In genomic region chr12:12612403-12612802, GRCh38 we compare ENCODE assay signal across 8 cellular contexts. TPM values are rescaled to one million over a fixed set of nuclear protein-coding genes. Genes with fewer than 3 reads are reported as not detected.
DNase-seq lines count a peak whose midpoint lies in the region; ATAC-seq, FAIRE-seq and TF ChIP-seq lines count a peak whose summit lies in the region.

No MANE protein-coding gene starts in this region.

- DNase-seq in NCI-H1417 (lab: John Stamatoyannopoulos, UW) (peak in 2 of 3 experiments; percentile 71 to 77), NCI-H1417 treated with DMSO at 0.1 percent for 48 hours (lab: John Stamatoyannopoulos, UW) (no peak), LNCaP clone FGC (ENCODE audit: low read depth) (no peak), T-helper 17 cell (no peak), endothelial cell of umbilical vein (ENCODE audit: low read depth, low spot score) (peak; percentile 65), urothelium cell line (ENCODE audit: low spot score) (peak; percentile 60)

- peaks cover 4% of the 10 kb centered on the region for H3K79me2 ChIP-seq in endothelial cell of umbilical vein (ENCODE audit: control insufficient read depth, insufficient read depth, low read length)

- ATAC-seq in T-helper 17 cell (peak; percentile 32), GM21717 (IDR thresholded peaks at IDR 0.05; ENCODE audit: unreplicated experiment) (no peak)

- H2AFZ ChIP-seq in endothelial cell of umbilical vein (ENCODE audit: low read depth, low read length): peak overlapping the region; percentile 86

- FAIRE-seq in endothelial cell of umbilical vein (lab: Jason Lieb, UNC) (no peak), urothelium cell line (lab: Jason Lieb, UNC) (no peak)

- H3K4me1 Mint-ChIP-seq in T-helper 17 cell: peaks cover 49% of the 10 kb centered on the region

- no peaks in the 10 kb centered on the region for H4K20me1 ChIP-seq in endothelial cell of umbilical vein (replicated peaks; ENCODE audit: control insufficient read depth, extremely low read depth, insufficient read depth, low read length)

- CTCF ChIA-PET in endothelial cell of umbilical vein (lab: Charles Lee): interaction anchor here (0.7 to 1.9 kb wide), 8 partner anchors 9 to 236 kb away, joined by 3 to 7 read pairs (median 4); no protein-coding TSS in a partner anchor

- BruUV-seq in endothelial cell of umbilical vein (replicated peaks; lab: Mats Ljungman, UMichigan): no TSS peak

- no peaks in the 10 kb centered on the region for H3K27me3 ChIP-seq in endothelial cell of umbilical vein (ENCODE audit: control insufficient read depth in 2 of 2, insufficient read depth in 2 of 2, low read length in 2 of 2)
- H3K27me3 ChIP-seq in mononuclear cell (ENCODE audit: insufficient read depth, low read length): no peaks in the 10 kb centered on the region

- H3K36me3 Mint-ChIP-seq in T-helper 17 cell (ENCODE audit: low read depth): peaks cover 6% of the 10 kb centered on the region

- H3K9ac ChIP-seq in endothelial cell of umbilical vein (replicated peaks; ENCODE audit: extremely low read depth, insufficient read depth, low read length): peak overlapping the region; percentile 84

- peak overlapping the region; percentile 78 for H3K4me3 ChIP-seq in LNCaP clone FGC (ENCODE audit: low read depth, low read length)
- peak overlapping the region; percentile 75 to 86 (median 84) for H3K4me3 ChIP-seq in endothelial cell of umbilical vein (replicated peaks in 1 of 3; ENCODE audit: insufficient read depth in 1 of 3, low read depth in 1 of 3, low read length in 3 of 3)
- peak overlapping the region; percentile 64 for H3K4me3 ChIP-seq in mononuclear cell (ENCODE audit: low read length)

- peak overlapping the region; percentile 97 for H3K4me3 Mint-ChIP-seq in T-helper 17 cell

- H3K4me2 ChIP-seq in endothelial cell of umbilical vein (ENCODE audit: insufficient read depth, low read length): peak overlapping the region; percentile 93

- dilution Hi-C loops in endothelial cell of umbilical vein (cut with MboI; ENCODE audit: extremely low pct_ligation_motif_present, low sequenced_read_pairs): no loop called here

- H3K9me1 ChIP-seq in endothelial cell of umbilical vein (replicated peaks; ENCODE audit: control insufficient read depth, extremely low read depth, insufficient read depth, low read length): no peaks in the 10 kb centered on the region

- H3K4me1 ChIP-seq in endothelial cell of umbilical vein (ENCODE audit: control insufficient read depth, extremely low read depth, insufficient read depth, low read length): peaks cover 5% of the 10 kb centered on the region
- peaks cover 30% of the 10 kb centered on the region for H3K4me1 ChIP-seq in mononuclear cell (ENCODE audit: insufficient read depth, low read length)

- no peaks in the 10 kb centered on the region for H3K27me3 Mint-ChIP-seq in T-helper 17 cell

- POLR2A ChIA-PET in endothelial cell of umbilical vein (lab: Charles Lee): no interaction called here

- H3K27ac ChIP-seq in endothelial cell of umbilical vein (ENCODE audit: insufficient read depth, low read depth, low read length): peak overlapping the region; percentile 81

- H3K9me3 ChIP-seq in T-helper 17 cell (ENCODE audit: control insufficient read depth, low read length, poor library complexity, severe bottlenecking) (no peaks in the 10 kb centered on the region), endothelial cell of umbilical vein (replicated peaks; ENCODE audit: control insufficient read depth, insufficient read depth, low read length) (no peaks in the 10 kb centered on the region), mononuclear cell (ENCODE audit: low read depth, low read length) (no peaks in the 10 kb centered on the region)

- intact Hi-C loops in endothelial cell of umbilical vein (cut with micrococcal nuclease): no loop called here

- no peak for TF ChIP-seq POLR2A in endothelial cell of umbilical vein (IDR thresholded peaks at IDR 0.05; ENCODE audit: low read depth, low read length)

- TF ChIP-seq CTCF in LNCaP clone FGC (IDR thresholded peaks at IDR 0.05; ENCODE audit: control insufficient read depth, extremely low read depth, insufficient read depth): no peak
- TF ChIP-seq CTCF in endothelial cell of umbilical vein (IDR thresholded peaks at IDR 0.05; ENCODE audit: extremely low read depth in 1 of 2, insufficient read depth in 1 of 2, low read depth in 1 of 2, low read length in 2 of 2): no peak

- peaks cover 0 to 2% of the 10 kb centered on the region in 2 experiments for H3K36me3 ChIP-seq in endothelial cell of umbilical vein (ENCODE audit: control insufficient read depth in 2 of 2, extremely low read depth in 1 of 2, insufficient read depth in 2 of 2, low read length in 2 of 2)

- peak overlapping the region; percentile 99 for H3K27ac Mint-ChIP-seq in T-helper 17 cell

TF ChIP-seq in endothelial cell of umbilical vein, 7 proteins besides CTCF, POLR2A, EP300 and RAD21:
- TF ChIP-seq, protein P1, sequence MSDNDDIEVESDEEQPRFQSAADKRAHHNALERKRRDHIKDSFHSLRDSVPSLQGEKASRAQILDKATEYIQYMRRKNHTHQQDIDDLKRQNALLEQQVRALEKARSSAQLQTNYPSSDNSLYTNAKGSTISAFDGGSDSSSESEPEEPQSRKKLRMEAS (IDR thresholded peaks at IDR 0.05; ENCODE audit: insufficient read depth, insufficient read length): no peak
- TF ChIP-seq MYC (IDR thresholded peaks at IDR 0.05; ENCODE audit: low read depth, low read length): no peak
- no peak for TF ChIP-seq FOS (IDR thresholded peaks at IDR 0.05; ENCODE audit: borderline replicate concordance, insufficient read depth, low read length)
- no peak for TF ChIP-seq GATA2 (IDR thresholded peaks at IDR 0.05; ENCODE audit: insufficient read depth, insufficient read length, low read depth, low read length)
- no peak for TF ChIP-seq POLR2AphosphoS5 (IDR thresholded peaks at IDR 0.05; ENCODE audit: insufficient read depth, low read depth, low read length)
- no peak for TF ChIP-seq EZH2 (IDR thresholded peaks at IDR 0.05; ENCODE audit: borderline replicate concordance, low read depth, low read length, severe bottlenecking)
- no peak for TF ChIP-seq JUN (IDR thresholded peaks at IDR 0.05; ENCODE audit: borderline replicate concordance, insufficient read depth, insufficient read length, low read depth)

RNA-seq across cellular contexts. Expression of gene CREBL2, which starts 0.7 kb away (rescaled TPM):
- 10 to 100 TPM; 25.6 to 37.2 TPM for total RNA-seq in T-helper 17 cell
- 14.5 and 19.4 TPM in 2 replicates for total RNA-seq in endothelial cell of umbilical vein
- 8.3 and 10.5 TPM in 2 replicates for polyA plus RNA-seq in endothelial cell of umbilical vein
- 11.0 and 11.2 TPM in 2 replicates for polyA plus RNA-seq in endothelial cell of umbilical vein (2011; cell fraction: cytosol; rRNA removed)
- 4.3 and 5.8 TPM in 2 replicates for polyA plus RNA-seq in endothelial cell of umbilical vein (2011; cell fraction: nucleus; rRNA removed)
- 15.8 and 19.0 TPM in 2 replicates for polyA plus RNA-seq in endothelial cell of umbilical vein (2012)
- polyA minus RNA-seq in endothelial cell of umbilical vein: 14.0 and 17.8 TPM in 2 replicates
- 9.6 TPM for polyA minus RNA-seq in endothelial cell of umbilical vein (2011; cell fraction: cytosol; rRNA and poly(A)+ RNA removed)
- 5.6 and 5.9 TPM in 2 replicates for polyA minus RNA-seq in endothelial cell of umbilical vein (2011; cell fraction: nucleus; rRNA and poly(A)+ RNA removed)
- total RNA-seq in mononuclear cell: 19.6 TPM

RNA-seq across cellular contexts. Expression of gene DUSP16, which starts 49.7 kb away (rescaled TPM):
- 10 to 100 TPM; 81.1 to 94.8 TPM for total RNA-seq in T-helper 17 cell
- total RNA-seq in endothelial cell of umbilical vein: 12.7 and 19.5 TPM in 2 replicates
- 7.0 and 7.4 TPM in 2 replicates for polyA plus RNA-seq in endothelial cell of umbilical vein
- polyA plus RNA-seq in endothelial cell of umbilical vein (2011; cell fraction: cytosol; rRNA removed): 7.0 and 8.0 TPM in 2 replicates
- 6.7 TPM in 2 replicates for polyA plus RNA-seq in endothelial cell of umbilical vein (2011; cell fraction: nucleus; rRNA removed)
- polyA plus RNA-seq in endothelial cell of umbilical vein (2012): 9.5 and 10.6 TPM in 2 replicates
- polyA minus RNA-seq in endothelial cell of umbilical vein: 22.5 and 29.6 TPM in 2 replicates
- polyA minus RNA-seq in endothelial cell of umbilical vein (2011; cell fraction: cytosol; rRNA and poly(A)+ RNA removed): 10.1 TPM
- 7.2 and 15.1 TPM in 2 replicates for polyA minus RNA-seq in endothelial cell of umbilical vein (2011; cell fraction: nucleus; rRNA and poly(A)+ RNA removed)
- total RNA-seq in mononuclear cell: 29.5 TPM

Comparison
In these comparisons a context has a peak if more than half of its experiments do, and no peak if none do; other contexts are left out.
1. DNase-seq: peak in NCI-H1417 (2 of 3), endothelial cell of umbilical vein (single experiment) and urothelium cell line (single experiment); none in NCI-H1417 treated with DMSO at 0.1 percent for 48 hours (single experiment), LNCaP clone FGC (single experiment) and T-helper 17 cell (0 of 3).
2. Peak in every context shown above with its lines, with median percentiles within 50 percentile points of each other: H3K4me3 ChIP-seq.